Comparison of ENCODE assay signal across 16 cellular contexts in genomic region chr1:231683439-231684165, GRCh38. TPM values are rescaled to one million over a fixed set of nuclear protein-coding genes. Genes with fewer than 3 reads are reported as not detected.
DNase-seq lines count a peak whose midpoint lies in the region; ATAC-seq and TF ChIP-seq lines count a peak whose summit lies in the region.
"Had no signal": no experiment of that assay in that cellular context is flagged by ENCODE, and none has a peak within 500 bp of the region (broad histone marks: within the 10 kb centered on the region; RNA-seq: fewer than 3 reads in every experiment).

No MANE protein-coding gene starts in this region.

- no peak overlapping the region for H3K27ac Mint-ChIP-seq in endothelial cell (ENCODE audit: unreplicated experiment)

- WGBS in right cardiac atrium = 82% methylated on average over 7 of the region's 7 CpGs

- H3K9me3 ChIP-seq in right cardiac atrium (ENCODE audit: control insufficient read depth, low read length) = no peaks in the 10 kb centered on the region
- H3K9me3 ChIP-seq: suprapubic skin had no signal

- peaks cover 22% of the 10 kb centered on the region for H3K36me3 Mint-ChIP-seq in endothelial cell (ENCODE audit: low read depth, unreplicated experiment)

- H3K4me3 ChIP-seq in right cardiac atrium (ENCODE audit: low read length) = no peak overlapping the region
- H3K4me3 ChIP-seq: skin epidermis, suprapubic skin had no signal

- H3K27me3 Mint-ChIP-seq in endothelial cell (ENCODE audit: unreplicated experiment) = peaks cover 5% of the 10 kb centered on the region
- H3K27me3 Mint-ChIP-seq: CD4-positive, CD25-positive, alpha-beta regulatory T cell had no signal

- TF ChIP-seq CTCF in endothelial cell (IDR thresholded peaks at IDR 0.05; ENCODE audit: unreplicated experiment) = no peak

- H3K4me3 Mint-ChIP-seq in endothelial cell (ENCODE audit: unreplicated experiment) = no peak overlapping the region
- H3K4me3 Mint-ChIP-seq: brain; CD4-positive, CD25-positive, alpha-beta regulatory T cell had no signal

- peaks cover 35% of the 10 kb centered on the region for H3K4me1 Mint-ChIP-seq in endothelial cell (ENCODE audit: unreplicated experiment)

- ATAC-seq in right cardiac atrium (peak; percentile 79 to 87), GM21825 (IDR thresholded peaks at IDR 0.05; ENCODE audit: unreplicated experiment) (no peak), HG02938 (IDR thresholded peaks at IDR 0.05; ENCODE audit: unreplicated experiment) (no peak)
- ATAC-seq: HCT116 had no signal

- no peaks in the 10 kb centered on the region for H3K27me3 ChIP-seq in right cardiac atrium (ENCODE audit: control insufficient read depth, insufficient read depth)
- H3K27me3 ChIP-seq: suprapubic skin had no signal

- H3K9me3 Mint-ChIP-seq in endothelial cell (ENCODE audit: unreplicated experiment) = peaks cover 8% of the 10 kb centered on the region

- no peak overlapping the region for H3K27ac ChIP-seq in right cardiac atrium (ENCODE audit: low read length)
- H3K27ac ChIP-seq: skin epidermis, suprapubic skin had no signal

- intact Hi-C loops in right cardiac atrium (cut with DNase I) = no loop called here

- DNase-seq in DMS153 (lab: John Stamatoyannopoulos, UW) = peak; percentile 94
- DNase-seq in M059J (ENCODE audit: low read depth) = peak; percentile 63
- peak; percentile 92 for DNase-seq in NCI-H69 (lab: John Stamatoyannopoulos, UW)
- peak; percentile 31 to 67 (median 49) for DNase-seq in right cardiac atrium
- DNase-seq in activated CD4-positive, alpha-beta T cell treated with anti-CD3 and anti-CD28 coated beads for 4 hours = no peak
- no peak for DNase-seq in endothelial cell (ENCODE audit: low spot score)
- DNase-seq: activated CD8-positive, alpha-beta memory T cell treated with anti-CD3 and anti-CD28 coated beads for 24 hours; activated gamma-delta T cell; CD4-positive, CD25-positive, alpha-beta regulatory T cell; head of caudate nucleus had no signal

- no peaks in the 10 kb centered on the region for H3K4me1 ChIP-seq in right cardiac atrium (ENCODE audit: control insufficient read depth, insufficient read depth, low read length)

RNA-seq across cellular contexts. Expression of gene DISC1, which starts 57.0 kb away (rescaled TPM):
- total RNA-seq in M059J (2014; rRNA removed; shearing (Covaris generic)) = 3.9 and 5.8 TPM in 2 replicates
- 1 to 10 TPM; 4.5 to 7.4 (median 5.2) TPM for total RNA-seq in right cardiac atrium
- polyA plus RNA-seq in right cardiac atrium = 2.3 TPM
- total RNA-seq in endothelial cell (ENCODE audit: unreplicated experiment) = 82.5 TPM

Comparison
In these comparisons a context has a peak if more than half of its experiments do, and no peak if none do; other contexts are left out.
1. DNase-seq: peak in DMS153 (single experiment), M059J (single experiment), NCI-H69 (single experiment) and right cardiac atrium (3 of 3); none in activated CD4-positive, alpha-beta T cell treated with anti-CD3 and anti-CD28 coated beads for 4 hours (0 of 2) and endothelial cell (single experiment).
2. ATAC-seq: peak in right cardiac atrium (2 of 2); none in GM21825 (single experiment) and HG02938 (single experiment).